ENCODE assay signal across 18 cellular contexts in genomic region chr16:22099256-22099975, GRCh38. TPM values are rescaled to one million over a fixed set of nuclear protein-coding genes. Genes with fewer than 3 reads are reported as not detected.
A peak's percentile ranks its signal among the peaks of the same experiment; 100 is the strongest.
DNase-seq lines count a peak whose midpoint lies in the region; ATAC-seq and TF ChIP-seq lines count a peak whose summit lies in the region.
"Had no signal": no experiment of that assay in that cellular context is flagged by ENCODE, and none has a peak within 500 bp of the region (broad histone marks: within the 10 kb centered on the region; RNA-seq: fewer than 3 reads in every experiment).

No MANE protein-coding gene starts in this region.

- peaks cover 0 to 2% (median 0%) of the 10 kb centered on the region in 7 donors for H3K9me3 Mint-ChIP-seq in CD14-positive monocyte
- H3K9me3 Mint-ChIP-seq: activated naive CD8-positive, alpha-beta T cell treated with anti-CD3 and anti-CD28 coated beads for 36 hours; CD4-positive, CD25-positive, alpha-beta regulatory T cell; central memory CD8-positive, alpha-beta T cell had no signal

- no peaks in the 10 kb centered on the region for H3K36me3 ChIP-seq in KMS-11 (ENCODE audit: insufficient read depth)
- H3K36me3 ChIP-seq in SK-N-SH (replicated peaks in 1 of 2; ENCODE audit: control insufficient read depth in 1 of 2, insufficient read depth in 2 of 2, low read length in 1 of 2): no peaks in the 10 kb centered on the region
- no peaks in the 10 kb centered on the region for H3K36me3 ChIP-seq in brain microvascular endothelial cell (replicated peaks)
- H3K36me3 ChIP-seq: ascending aorta had no signal

- TF ChIP-seq EP300 in SK-N-SH (IDR thresholded peaks at IDR 0.05; ENCODE audit: borderline replicate concordance in 1 of 2, low read depth in 1 of 2, low read length in 1 of 2): no peak

- intact Hi-C loops in CD14-positive monocyte (cut with micrococcal nuclease): no loop called here

- no peak overlapping the region for H3K27ac Mint-ChIP-seq in CD14-positive monocyte
- H3K27ac Mint-ChIP-seq: activated B cell treated with CpG ODN at 0.5 μM for 24 hours; activated naive CD8-positive, alpha-beta T cell treated with anti-CD3 and anti-CD28 coated beads for 36 hours; CD4-positive, CD25-positive, alpha-beta regulatory T cell had no signal

- CTCF ChIA-PET in SK-N-SH (lab: Yijun Ruan, JAX): interaction anchor here (0.6 to 6.3 kb wide), 36 partner anchors 9 to 200 kb away, joined by 3 to 75 read pairs (median 4); partner anchors contain the start of genes PDZD9 and UQCRC2

- no peak overlapping the region for H3K27ac ChIP-seq in KMS-11
- no peak overlapping the region for H3K27ac ChIP-seq in SK-N-SH (ENCODE audit: low read depth in 2 of 2, low read length in 1 of 2)
- no peak overlapping the region for H3K27ac ChIP-seq in brain microvascular endothelial cell
- H3K27ac ChIP-seq: ascending aorta had no signal

- peak; percentile 21 for TF ChIP-seq CTCF in CD14-positive monocyte (IDR thresholded peaks at IDR 0.05)
- TF ChIP-seq CTCF in KMS-11 (conservative IDR thresholded peaks at IDR 0.05; ENCODE audit: low read depth, low read length): peak; percentile 21; the same call in 1 of the 2 replicates
- TF ChIP-seq CTCF in SK-N-SH (IDR thresholded peaks at IDR 0.05): peak; percentile 14; the same call in 1 of the 2 replicates
- no peak for TF ChIP-seq CTCF in brain microvascular endothelial cell (IDR thresholded peaks at IDR 0.05; ENCODE audit: low read depth, low read length, missing control alignments)

- peaks cover 7 to 13% (median 10%) of the 10 kb centered on the region in 3 donors for H3K27me3 Mint-ChIP-seq in CD14-positive monocyte (ENCODE audit: low read depth in 3 of 3)

- H3K4me3 ChIP-seq in KMS-11 (IDR thresholded peaks at IDR 0.05; ENCODE audit: insufficient read depth, low read depth, low read length) (no peak overlapping the region), SK-N-SH (ENCODE audit: low read depth in 2 of 2, low read length in 1 of 2) (no peak overlapping the region; a peak in 1 of 4 replicates), brain microvascular endothelial cell (ENCODE audit: low read depth, low read length) (no peak overlapping the region)
- H3K4me3 ChIP-seq: ascending aorta had no signal

- in situ Hi-C loops in brain microvascular endothelial cell (cut with HindIII; ENCODE audit: low pct_ligation_motif_present, low sequenced_read_pairs): loop anchor here (25.0 kb wide), 1 partner anchor 112 kb away; no protein-coding TSS in a partner anchor

- H3K79me2 ChIP-seq in KMS-11 (ENCODE audit: insufficient read depth, low read depth) (no peaks in the 10 kb centered on the region), SK-N-SH (ENCODE audit: insufficient read depth) (no peaks in the 10 kb centered on the region)

- H3K4me1 ChIP-seq in KMS-11 (ENCODE audit: low read depth, poor library complexity, severe bottlenecking) (peaks cover 18% of the 10 kb centered on the region), SK-N-SH (ENCODE audit: control insufficient read depth in 1 of 2, insufficient read depth in 2 of 2, low read depth in 1 of 2, low read length in 1 of 2) (no peaks in the 10 kb centered on the region; a peak in 1 of 4 replicates)
- H3K4me1 ChIP-seq: ascending aorta had no signal

- H3K27me3 ChIP-seq in KMS-11 (ENCODE audit: insufficient read depth, low read depth) (no peaks in the 10 kb centered on the region), SK-N-SH (ENCODE audit: insufficient read depth) (no peaks in the 10 kb centered on the region; the same call in 1 of the 2 replicates), brain microvascular endothelial cell (replicated peaks) (no peaks in the 10 kb centered on the region)
- H3K27me3 ChIP-seq: ascending aorta had no signal

- H3K4me2 ChIP-seq in KMS-11 (peak overlapping the region; percentile 33; the same call in 1 of the 2 replicates), SK-N-SH (no peak overlapping the region)

- no peaks in the 10 kb centered on the region for H3K9me3 ChIP-seq in SK-N-SH
- H3K9me3 ChIP-seq: ascending aorta had no signal

- ATAC-seq in left lobe of liver: peak; percentile 13

- TF ChIP-seq RAD21 in SK-N-SH (IDR thresholded peaks at IDR 0.05; ENCODE audit: low read length): no peak

- POLR2A ChIA-PET in SK-N-SH (lab: Yijun Ruan, JAX): interaction anchor here (0.8 kb wide), 1 partner anchor 92 kb away, joined by 3 read pairs; the partner anchor contains the start of gene MOSMO

- DNase-seq in CD14-positive monocyte (ENCODE audit: low spot score) (no peak), SK-N-SH (no peak), left lobe of liver (ENCODE audit: low spot score) (no peak), brain microvascular endothelial cell (no peak), cortex of kidney (lab: John Stamatoyannopoulos, UW) (no peak), mesenteric fat pad (ENCODE audit: low spot score) (no peak), NCI-H82 (lab: John Stamatoyannopoulos, UW) (no peak)
- DNase-seq: activated B cell treated with CpG ODN at 0.5 μM for 24 hours; activated CD4-positive, alpha-beta T cell treated with anti-CD3 and anti-CD28 coated beads, Interleukin-2, amount 50 U/mL, for 48 hours; occipital lobe; stimulated activated CD4-positive, alpha-beta T cell treated with anti-CD3 and anti-CD28 coated beads, Interleukin-2, amount 100 ng/mL, for 48 hours; stimulated activated naive CD8-positive, alpha-beta T cell treated with anti-CD3 and anti-CD28 coated beads, Interleukin-15, Interleukin-2, amounts not matched to agents 100 U/mL and 50 U/mL, for 24 hours; T-helper 9 cell had no signal

- H2AFZ ChIP-seq in KMS-11 (ENCODE audit: low read depth): peak overlapping the region; percentile 41
- H2AFZ ChIP-seq in SK-N-SH (ENCODE audit: low read depth): no peak overlapping the region

- peaks cover 3% of the 10 kb centered on the region for H3K4me1 Mint-ChIP-seq in CD14-positive monocyte
- H3K4me1 Mint-ChIP-seq: activated naive CD8-positive, alpha-beta T cell treated with anti-CD3 and anti-CD28 coated beads for 36 hours had no signal

- H3K9me2 ChIP-seq in SK-N-SH: no peaks in the 10 kb centered on the region

- no peaks in the 10 kb centered on the region for H3K36me3 Mint-ChIP-seq in CD14-positive monocyte
- H3K36me3 Mint-ChIP-seq: activated naive CD8-positive, alpha-beta T cell treated with anti-CD3 and anti-CD28 coated beads for 36 hours; CD4-positive, CD25-positive, alpha-beta regulatory T cell had no signal

- no peak overlapping the region for H3K9ac ChIP-seq in KMS-11
- H3K9ac ChIP-seq in SK-N-SH: no peak overlapping the region

- H3F3A ChIP-seq in SK-N-SH (replicated peaks; ENCODE audit: insufficient read depth): no peaks in the 10 kb centered on the region

- 68% methylated on average over 9 of the region's 9 CpGs for WGBS in SK-N-SH (ENCODE audit: low lambda C conversion rate)

- H4K20me1 ChIP-seq in KMS-11 (ENCODE audit: insufficient read depth) (no peaks in the 10 kb centered on the region), SK-N-SH (ENCODE audit: insufficient read depth) (no peaks in the 10 kb centered on the region)

- H3K4me3 Mint-ChIP-seq in CD14-positive monocyte: no peak overlapping the region
- H3K4me3 Mint-ChIP-seq: activated B cell treated with CpG ODN at 0.5 μM for 24 hours; activated naive CD8-positive, alpha-beta T cell treated with anti-CD3 and anti-CD28 coated beads for 36 hours; central memory CD8-positive, alpha-beta T cell had no signal

TF ChIP-seq in SK-N-SH, 30 proteins besides CTCF, POLR2A, EP300 and RAD21:
- TF ChIP-seq EZH2phosphoT487 (IDR thresholded peaks at IDR 0.05; ENCODE audit: borderline replicate concordance, low read depth): no peak

RNA-seq across cellular contexts. Expression of gene VWA3A, which starts 7.1 kb away (rescaled TPM):
- polyA plus RNA-seq in CD14-positive monocyte: not detected
- polyA plus RNA-seq in SK-N-SH (2012; rRNA removed): not detected in 2 replicates
- polyA plus RNA-seq in SK-N-SH (2012; cell fraction: cytosol; rRNA removed): not detected in 2 replicates
- polyA plus RNA-seq in SK-N-SH (2012; cell fraction: nucleus; rRNA removed): 0.04 and 0.16 TPM in 2 replicates
- 0.08 TPM for total RNA-seq in left lobe of liver
- total RNA-seq in mesenteric fat pad: 0.55 TPM
- total RNA-seq: ascending aorta had no signal
- polyA plus RNA-seq: CD4-positive, CD25-positive, alpha-beta regulatory T cell had no signal
